Comparison of ENCODE assay signal across 1 cellular context in genomic region chr10:4819707-4820106, GRCh38.
TF ChIP-seq lines count a peak whose summit lies in the region.

No MANE protein-coding gene starts in this region.

TF ChIP-seq in K562, 482 proteins besides CTCF, POLR2A, EP300 and RAD21 (continued from another document and continues in another):
- TF ChIP-seq GTF2B (IDR thresholded peaks at IDR 0.05; ENCODE audit: extremely low read depth, insufficient read length) (no peak), ZNF655 (CRISPR knock-in tag; IDR thresholded peaks at IDR 0.05) (no peak), ZNF609 (CRISPR knock-in tag; IDR thresholded peaks at IDR 0.05; ENCODE audit: borderline replicate concordance) (no peak), ZZZ3 (IDR thresholded peaks at IDR 0.05) (no peak), CCAR2 (IDR thresholded peaks at IDR 0.05; ENCODE audit: low read depth, low read length) (no peak), STAT5B (CRISPR knock-in tag; IDR thresholded peaks at IDR 0.05) (no peak), ZBTB9 (CRISPR knock-in tag; IDR thresholded peaks at IDR 0.05) (no peak), ZNF134 (CRISPR knock-in tag; conservative IDR thresholded peaks at IDR 0.05) (no peak), ZNF639 (CRISPR knock-in tag; conservative IDR thresholded peaks at IDR 0.05 in 1 of 2, IDR thresholded peaks at IDR 0.05 in 1 of 2) (no peak), MIER1 (IDR thresholded peaks at IDR 0.05; ENCODE audit: low read depth) (no peak), CTCFL (IDR thresholded peaks at IDR 0.05; ENCODE audit: borderline replicate concordance, insufficient read depth, low read depth, low read length, poor library complexity, severe bottlenecking) (no peak), CHAMP1 (IDR thresholded peaks at IDR 0.05) (no peak), ZBTB26 (CRISPR knock-in tag; IDR thresholded peaks at IDR 0.05) (no peak), MAFF (IDR thresholded peaks at IDR 0.05; ENCODE audit: low read length) (no peak), ZNF174 (CRISPR knock-in tag; IDR thresholded peaks at IDR 0.05) (no peak), CXXC5 (CRISPR knock-in tag; IDR thresholded peaks at IDR 0.05) (no peak; the same call in 1 of the 2 replicates), SRSF3 (IDR thresholded peaks at IDR 0.05; ENCODE audit: insufficient read depth, low read length) (no peak), NUFIP1 (IDR thresholded peaks at IDR 0.05; ENCODE audit: partially characterized antibody) (no peak), CEBPB (tag; IDR thresholded peaks at IDR 0.05) (peak; percentile 67), HNRNPH1 (optimal IDR thresholded peaks at IDR 0.05; ENCODE audit: low read depth, low read length) (no peak), ZNF75A (CRISPR knock-in tag; IDR thresholded peaks at IDR 0.05) (no peak), ZNF561 (CRISPR knock-in tag; conservative IDR thresholded peaks at IDR 0.05) (no peak), ARID1B (IDR thresholded peaks at IDR 0.05) (peak; percentile 39; the same call in 1 of the 2 replicates), CHD7 (IDR thresholded peaks at IDR 0.05; ENCODE audit: low read depth, low read length) (no peak), HDAC3 (IDR thresholded peaks at IDR 0.05; ENCODE audit: borderline replicate concordance, partially characterized antibody) (no peak)
